Comparison of ENCODE assay signal across 8 cellular contexts in the genomic region with DNA sequence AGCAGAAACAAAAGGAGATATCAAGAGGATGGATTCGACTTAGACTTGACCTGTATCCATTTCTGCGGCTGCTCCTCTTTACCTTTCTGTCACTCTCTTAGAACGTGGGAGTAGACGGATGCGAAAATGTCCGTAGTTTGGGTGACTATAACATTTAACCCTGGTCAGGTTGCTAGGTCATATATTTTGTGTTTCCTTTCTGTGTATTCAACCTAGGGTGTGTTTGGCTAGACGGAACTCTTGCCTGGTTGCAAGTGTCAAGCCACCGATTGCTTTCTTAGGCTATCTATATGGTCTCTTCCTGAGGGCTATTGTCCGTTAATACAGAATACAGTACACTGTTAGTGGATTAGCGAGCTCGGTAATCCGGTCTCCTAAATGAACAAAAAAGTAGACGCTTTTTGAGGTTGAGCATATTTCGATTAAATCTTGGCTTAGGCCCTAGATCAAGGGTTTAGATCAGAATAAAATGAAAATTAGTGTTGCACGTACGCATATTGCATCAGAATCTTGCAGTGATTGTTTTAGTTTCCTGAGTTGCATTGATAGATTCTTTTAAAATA. TPM values are rescaled to one million over a fixed set of nuclear protein-coding genes. Genes with fewer than 3 reads are reported as not detected.
DNase-seq lines count a peak whose midpoint lies in the region; ATAC-seq and TF ChIP-seq lines count a peak whose summit lies in the region.

No MANE protein-coding gene starts in this region.

- peaks cover 61% of the 10 kb centered on the region for H3K36me3 ChIP-seq in DOHH2 (ENCODE audit: control insufficient read depth, low read length)
- H3K36me3 ChIP-seq in mesendoderm (ENCODE audit: control insufficient read depth, insufficient read depth, low read length), result no peaks in the 10 kb centered on the region
- H3K36me3 ChIP-seq in aorta (ENCODE audit: control insufficient read depth in 1 of 2, insufficient read depth in 2 of 2, low read length in 1 of 2), result no peaks in the 10 kb centered on the region

- H3K27ac Mint-ChIP-seq in MCF 10A (ENCODE audit: low read depth, unreplicated experiment), result peak overlapping the region; percentile 75

- CTCF ChIA-PET in MCF 10A (lab: Yijun Ruan, JAX), result interaction anchor here (1.2 to 2.3 kb wide), 2 partner anchors 9 to 267 kb away, joined by 3 to 9 read pairs; no protein-coding TSS in a partner anchor

- H3K4me1 ChIP-seq in DOHH2 (ENCODE audit: control insufficient read depth, low read length) (peaks cover 37% of the 10 kb centered on the region), mesendoderm (ENCODE audit: control insufficient read depth, low read depth, low read length) (no peaks in the 10 kb centered on the region), aorta (ENCODE audit: control insufficient read depth in 1 of 2, insufficient read depth in 2 of 2, low read length in 2 of 2) (no peaks in the 10 kb centered on the region)

- peaks cover 16% of the 10 kb centered on the region for H3K4me1 Mint-ChIP-seq in MCF 10A (ENCODE audit: insufficient read depth, unreplicated experiment)

- H3K4me2 ChIP-seq in DOHH2 (ENCODE audit: low read length), result peak overlapping the region; percentile 85
- peak overlapping the region; percentile 53 for H3K4me2 ChIP-seq in mesendoderm (ENCODE audit: low read length)

- H2BK15ac ChIP-seq in mesendoderm (replicated peaks; ENCODE audit: low read depth), result no peak overlapping the region

- H3K79me2 ChIP-seq in DOHH2 (ENCODE audit: control insufficient read depth, low read length), result peaks cover 89% of the 10 kb centered on the region
- H3K79me2 ChIP-seq in mesendoderm (ENCODE audit: control insufficient read depth, insufficient read depth, low read length), result peaks cover 34% of the 10 kb centered on the region

- no peaks in the 10 kb centered on the region for H3K9me3 Mint-ChIP-seq in MCF 10A (ENCODE audit: unreplicated experiment)

- no peak overlapping the region for H2BK120ac ChIP-seq in mesendoderm (ENCODE audit: low read depth, low read length)

- H3K27ac ChIP-seq in DOHH2 (ENCODE audit: low read depth, low read length) (peak overlapping the region; percentile 89), mesendoderm (ENCODE audit: low read depth, low read length) (peak overlapping the region; percentile 23), aorta (ENCODE audit: low read depth in 1 of 2, low read length in 2 of 2) (peak overlapping the region; percentile 11 to 83)

- H4K20me1 ChIP-seq in DOHH2 (ENCODE audit: control insufficient read depth, insufficient read depth, low read depth, low read length), result peaks cover 45% of the 10 kb centered on the region

- no peaks in the 10 kb centered on the region for H3K27me3 Mint-ChIP-seq in MCF 10A (ENCODE audit: insufficient read depth, unreplicated experiment)

- no CpG with 5 or more reads among the region's 16 CpGs for WGBS in mesendoderm (ENCODE audit: extremely low coverage, insufficient coverage, low lambda C conversion rate)
- WGBS in aorta, 2 donors, result 0% methylated on average over 16 of the region's 16 CpGs

- H2AK5ac ChIP-seq in mesendoderm (ENCODE audit: low read length), result no peak overlapping the region

- peak overlapping the region; percentile 76 for H3K9ac ChIP-seq in mesendoderm (ENCODE audit: low read length)

- intact Hi-C loops in MCF 10A (cut with micrococcal nuclease), result loop anchor here (1.0 to 5.0 kb wide), 7 partner anchors 47 to 418 kb away; partner anchors contain the start of gene ATAD1
- intact Hi-C loops in aorta (cut with DNase I), result loop anchor here (5.0 to 10.0 kb wide), 7 partner anchors 60 to 400 kb away; no protein-coding TSS in a partner anchor
- intact Hi-C loops in posterior cingulate gyrus (cut with DNase I), result loop anchor here (5.0 to 10.0 kb wide), 3 partner anchors 250 to 688 kb away; no protein-coding TSS in a partner anchor

- TF ChIP-seq CTCF in DOHH2 (IDR thresholded peaks at IDR 0.05; ENCODE audit: low read depth, low read length, poor library complexity, severe bottlenecking) (no peak), NB4 (IDR thresholded peaks at IDR 0.05; ENCODE audit: low read depth, low read length) (no peak), MCF 10A (IDR thresholded peaks at IDR 0.05; ENCODE audit: unreplicated experiment) (no peak)

- peak overlapping the region; percentile 91 for H3K4me3 ChIP-seq in DOHH2 (ENCODE audit: low read length)
- H3K4me3 ChIP-seq in NB4 (ENCODE audit: low read depth, low read length), result peak overlapping the region; percentile 77
- H3K4me3 ChIP-seq in mesendoderm (ENCODE audit: low read length), result peak overlapping the region; percentile 65
- peak overlapping the region; percentile 94 to 99 for H3K4me3 ChIP-seq in aorta (ENCODE audit: low read length in 2 of 2)

- ATAC-seq in aorta (ENCODE audit: low FRiP score) (no peak), GM21381 (IDR thresholded peaks at IDR 0.05; ENCODE audit: unreplicated experiment) (no peak)

- no peak for TF ChIP-seq POLR2A in NB4 (IDR thresholded peaks at IDR 0.05; ENCODE audit: extremely low read depth, insufficient read length)

- no peaks in the 10 kb centered on the region for H3K9me3 ChIP-seq in DOHH2 (ENCODE audit: control insufficient read depth, insufficient read depth, low read length)
- no peaks in the 10 kb centered on the region for H3K9me3 ChIP-seq in aorta (ENCODE audit: control insufficient read depth, low read length)

- no peaks in the 10 kb centered on the region for H3K27me3 ChIP-seq in DOHH2 (ENCODE audit: control insufficient read depth, low read length)
- no peaks in the 10 kb centered on the region for H3K27me3 ChIP-seq in mesendoderm (ENCODE audit: insufficient read depth, low read length, poor library complexity)
- H3K27me3 ChIP-seq in aorta (ENCODE audit: control insufficient read depth in 1 of 2, insufficient read depth in 2 of 2, low read length in 1 of 2), result no peaks in the 10 kb centered on the region

- TSS peak; percentile 26 for BruUV-seq in MCF 10A (replicated peaks; lab: Mats Ljungman, UMichigan)

- H3K18ac ChIP-seq in mesendoderm (ENCODE audit: low read length), result no peak overlapping the region

- no peaks in the 10 kb centered on the region for H3K79me1 ChIP-seq in mesendoderm (ENCODE audit: low read length)

- H4K5ac ChIP-seq in mesendoderm (ENCODE audit: low read length), result no peak overlapping the region

- peaks cover 7% of the 10 kb centered on the region for H3K36me3 Mint-ChIP-seq in MCF 10A (ENCODE audit: insufficient read depth, unreplicated experiment)

- H3K9me2 ChIP-seq in DOHH2 (replicated peaks; ENCODE audit: control insufficient read depth, low read length), result no peaks in the 10 kb centered on the region

- H3K56ac ChIP-seq in mesendoderm (ENCODE audit: low read length), result peak overlapping the region; percentile 80

- no peak overlapping the region for H2BK5ac ChIP-seq in mesendoderm (ENCODE audit: low read length)

- POLR2A ChIA-PET in MCF 10A (lab: Yijun Ruan, JAX), result interaction anchor here (0.8 to 7.8 kb wide), 15 partner anchors 11 to 1126 kb away, joined by 3 to 192 read pairs (median 49); partner anchors contain the start of genes ATAD1 and FAS

- H3K4ac ChIP-seq in mesendoderm (ENCODE audit: low read depth, low read length), result no peak overlapping the region

- H4K8ac ChIP-seq in mesendoderm (ENCODE audit: low read depth, low read length), result no peak overlapping the region

- no peak overlapping the region for H3K23ac ChIP-seq in mesendoderm (ENCODE audit: low read length)

- H3F3A ChIP-seq in DOHH2 (ENCODE audit: control insufficient read depth, insufficient read depth), result peaks cover 11% of the 10 kb centered on the region

- DNase-seq in NB4 (ENCODE audit: low read depth), result peak; percentile 56
- DNase-seq in MCF 10A (ENCODE audit: unreplicated experiment), result peak; percentile 50
- DNase-seq in mesendoderm, result peak; percentile 26
- DNase-seq in aorta, result no peak
- DNase-seq in posterior cingulate gyrus, result no peak
- no peak for DNase-seq in AG08396 (ENCODE audit: low spot score)

- H3K4me3 Mint-ChIP-seq in MCF 10A (ENCODE audit: unreplicated experiment), result peak overlapping the region; percentile 87

RNA-seq across cellular contexts. Expression of gene PTEN, which starts 1.2 kb away (rescaled TPM):
- total RNA-seq in MCF 10A (2022) (55.5 and 64.1 TPM in 2 replicates), aorta (100 to 1,000 TPM; 119 to 165 TPM)
- 18.5 TPM for polyA plus RNA-seq in mesendoderm (2013, experiment 1 of 2)
- 18.1 TPM for polyA plus RNA-seq in mesendoderm (2013, experiment 2 of 2)
- polyA plus RNA-seq in aorta, result 10 to 100 TPM; 26.8 to 35.4 TPM

RNA-seq across cellular contexts. Expression of gene KLLN, which starts 1.2 kb away (rescaled TPM):
- total RNA-seq in MCF 10A (2022) (0.56 and 0.68 TPM in 2 replicates), aorta (under 1 TPM; 0.29 to 0.66 TPM)
- polyA plus RNA-seq in mesendoderm (2013, experiment 1 of 2), result 0.11 TPM
- polyA plus RNA-seq in mesendoderm (2013, experiment 2 of 2), result 0.15 TPM
- under 1 TPM; 0.25 to 0.36 TPM for polyA plus RNA-seq in aorta

RNA-seq across cellular contexts. Expression of gene ATAD1, which starts 46.6 kb away (rescaled TPM):
- 75.2 and 80.7 TPM in 2 replicates for total RNA-seq in MCF 10A (2022)
- polyA plus RNA-seq in mesendoderm (2013, experiment 1 of 2), result 25.9 TPM
- polyA plus RNA-seq in mesendoderm (2013, experiment 2 of 2), result 26.5 TPM
- total RNA-seq in aorta, result 10 to 100 TPM; 39.5 to 43.4 TPM
- 10 to 100 TPM; 18.8 to 24.7 TPM for polyA plus RNA-seq in aorta

Comparison
In these comparisons a context has a peak if more than half of its experiments do, and no peak if none do; other contexts are left out.
1. H3K27ac ChIP-seq: peak in every context shown above with its lines; median percentile 89 in DOHH2; 47 in aorta; 23 in mesendoderm.
2. DNase-seq: peak in NB4 (single experiment), MCF 10A (single experiment) and mesendoderm (single experiment); none in aorta (0 of 2), posterior cingulate gyrus (0 of 10) and AG08396 (single experiment).
3. Peak in every context shown above with its lines, with median percentiles within 50 percentile points of each other: H3K4me3 ChIP-seq.